In genomic region chr14:96502621-96503251, GRCh38 we compare ENCODE assay signal across 8 cellular contexts. TPM values are rescaled to one million over a fixed set of nuclear protein-coding genes. Genes with fewer than 3 reads are reported as not detected.
DNase-seq lines count a peak whose midpoint lies in the region; ATAC-seq and TF ChIP-seq lines count a peak whose summit lies in the region.

No MANE protein-coding gene starts in this region.

- no peaks in the 10 kb centered on the region for H3F3A ChIP-seq in PC-9 (ENCODE audit: insufficient read depth, low read depth)

- peaks cover 57% of the 10 kb centered on the region for H3K79me2 ChIP-seq in PC-9 (ENCODE audit: low read depth)

- TSS peak; percentile 48 for BruUV-seq in PC-9 (replicated peaks; lab: Mats Ljungman, UMichigan)

- CTCF ChIA-PET in PC-9 (lab: Charles Lee): no interaction called here

- H2AFZ ChIP-seq in PC-9: peak overlapping the region; percentile 82

- intact Hi-C loops in PC-9 (cut with micrococcal nuclease; ENCODE audit: unreplicated experiment): loop anchor here (5.0 kb wide), 1 partner anchor 140 kb away; the partner anchor contains the start of genes ATG2B and GSKIP

- peak overlapping the region; percentile 44 for H3K27ac ChIP-seq in PC-9
- peak overlapping the region; percentile 89 to 100 (median 98) for H3K27ac ChIP-seq in skin epidermis

- peak overlapping the region; percentile 78 for H3K4me3 ChIP-seq in PC-9
- peak overlapping the region; percentile 93 to 94 for H3K4me3 ChIP-seq in cardiac fibroblast (replicated peaks in 1 of 2; ENCODE audit: low read depth in 2 of 2, low read length in 2 of 2)
- peak overlapping the region; percentile 65 to 96 (median 88) for H3K4me3 ChIP-seq in skin epidermis

- peaks cover 16% of the 10 kb centered on the region for H3K4me1 ChIP-seq in PC-9 (replicated peaks; ENCODE audit: insufficient read depth)

- H3K36me3 ChIP-seq in PC-9 (ENCODE audit: low read depth): no peaks in the 10 kb centered on the region

- peaks cover 31% of the 10 kb centered on the region for H4K20me1 ChIP-seq in PC-9 (ENCODE audit: insufficient read depth)

- H3K9me3 ChIP-seq in PC-9 (ENCODE audit: insufficient read depth, low read depth): no peaks in the 10 kb centered on the region

- peak; percentile 32 for ATAC-seq in HG03280 (IDR thresholded peaks at IDR 0.05; ENCODE audit: unreplicated experiment)

- H3K4me2 ChIP-seq in PC-9: peak overlapping the region; percentile 77

- TF ChIP-seq CTCF in PC-9 (conservative IDR thresholded peaks at IDR 0.05): no peak
- no peak for TF ChIP-seq CTCF in cardiac fibroblast (IDR thresholded peaks at IDR 0.05; ENCODE audit: low read depth, low read length)

- H3K27me3 ChIP-seq in PC-9 (ENCODE audit: insufficient read depth, low read depth): no peaks in the 10 kb centered on the region

- H3K9me2 ChIP-seq in PC-9 (ENCODE audit: insufficient read depth): no peaks in the 10 kb centered on the region

- POLR2A ChIA-PET in PC-9 (lab: Charles Lee; ENCODE audit: unreplicated experiment): no interaction called here

- peak; percentile 70 for DNase-seq in COLO668 (lab: John Stamatoyannopoulos, UW; ENCODE audit: unreplicated experiment)
- peak; percentile 57 for DNase-seq in GM19238 (ENCODE audit: insufficient read length, low spot score)
- peak in 1 of 2 experiments; percentile 8 for DNase-seq in PC-9
- DNase-seq in cardiac fibroblast (ENCODE audit: low read depth in 2 of 2): peak; percentile 33 to 48
- peak; percentile 36 for DNase-seq in iris pigment epithelial cell (ENCODE audit: low read depth)
- DNase-seq in DMS153 (lab: John Stamatoyannopoulos, UW): no peak

RNA-seq across cellular contexts. Expression of gene PAPOLA, which starts 0.6 kb away (rescaled TPM):
- total RNA-seq in PC-9 (2021): 59.5 and 68.4 TPM in 2 replicates
